In the genomic region with DNA sequence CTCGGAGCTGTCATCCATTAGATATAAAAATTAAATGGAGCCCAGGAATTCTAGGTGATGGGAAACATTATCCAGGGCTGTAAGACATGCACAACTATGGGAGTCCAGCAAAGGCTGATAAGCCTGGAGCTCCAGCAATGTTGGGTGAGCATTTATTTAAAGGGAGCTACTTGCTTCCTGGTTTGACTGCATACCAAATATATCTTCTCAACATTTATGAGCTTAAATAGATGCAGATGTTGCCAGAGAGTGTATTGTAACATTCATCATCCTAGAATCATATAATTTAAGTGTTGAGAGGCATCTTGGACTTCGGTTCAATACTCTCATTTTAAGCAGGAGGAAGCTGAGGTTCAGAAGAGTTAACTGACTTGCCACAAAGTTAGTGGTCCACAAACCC, we compare ENCODE assay signal across 27 cellular contexts. TPM values are rescaled to one million over a fixed set of nuclear protein-coding genes. Genes with fewer than 3 reads are reported as not detected.
DNase-seq lines count a peak whose midpoint lies in the region; ATAC-seq and TF ChIP-seq lines count a peak whose summit lies in the region.
"Had no signal": no experiment of that assay in that cellular context is flagged by ENCODE, and none has a peak within 500 bp of the region (broad histone marks: within the 10 kb centered on the region; RNA-seq: fewer than 3 reads in every experiment).

No MANE protein-coding gene starts in this region.

- no peaks in the 10 kb centered on the region for H3K36me3 Mint-ChIP-seq in neural progenitor cell
- H3K36me3 Mint-ChIP-seq: activated naive CD8-positive, alpha-beta T cell; IgD-negative memory B cell; natural killer cell treated with Interleukin-12 subunit alpha and Interleukin-12 subunit beta and Interleukin-15 and Interleukin-18, amount 100 ng/mL, for 72 hours; WTC11 had no signal

- H3K4me2 ChIP-seq in neural progenitor cell (no peak overlapping the region), PC-9 (no peak overlapping the region)
- H3K4me2 ChIP-seq: BLaER1 had no signal

- no peaks in the 10 kb centered on the region for H3K9me3 Mint-ChIP-seq in neural progenitor cell
- H3K9me3 Mint-ChIP-seq: activated CD4-positive, alpha-beta T cell treated with anti-CD3 and anti-CD28 coated beads, Interleukin-2, amount 10 ng/mL, durations not matched to agents 7 days and 5 days; IgD-negative memory B cell; natural killer cell treated with Interleukin-12 subunit alpha and Interleukin-12 subunit beta and Interleukin-15 and Interleukin-18, amount 100 ng/mL, for 72 hours; stimulated activated naive CD8-positive, alpha-beta T cell treated with anti-CD3 and anti-CD28 coated beads, Interleukin-15, amount 100 ng/mL, for 72 hours; WTC11 had no signal

- H3K36me3 ChIP-seq in neural progenitor cell, result no peaks in the 10 kb centered on the region
- no peaks in the 10 kb centered on the region for H3K36me3 ChIP-seq in ovary
- no peaks in the 10 kb centered on the region for H3K36me3 ChIP-seq in PC-9 (ENCODE audit: low read depth)
- H3K36me3 ChIP-seq: BLaER1, pancreas, Peyer's patch, SJCRH30, spleen had no signal

- H2AFZ ChIP-seq in neural progenitor cell (replicated peaks) (peak overlapping the region; percentile 12), PC-9 (no peak overlapping the region)

- no peak overlapping the region for H3K27ac Mint-ChIP-seq in neural progenitor cell
- H3K27ac Mint-ChIP-seq: activated CD4-positive, alpha-beta T cell treated with anti-CD3 and anti-CD28 coated beads, Interleukin-2, amount 10 ng/mL, durations not matched to agents 7 days and 5 days; activated naive CD8-positive, alpha-beta T cell; IgD-negative memory B cell; natural killer cell treated with Interleukin-12 subunit alpha and Interleukin-12 subunit beta and Interleukin-15 and Interleukin-18, amount 100 ng/mL, for 72 hours; stimulated activated naive CD8-positive, alpha-beta T cell treated with anti-CD3 and anti-CD28 coated beads, Interleukin-15, amount 100 ng/mL, for 72 hours; WTC11 had no signal

- H3K4me1 ChIP-seq in neural progenitor cell (no peaks in the 10 kb centered on the region), ovary (ENCODE audit: insufficient read depth) (peaks cover 9% of the 10 kb centered on the region), PC-9 (replicated peaks; ENCODE audit: insufficient read depth) (no peaks in the 10 kb centered on the region)
- H3K4me1 ChIP-seq: BLaER1, Peyer's patch, spleen had no signal

- no peak for TF ChIP-seq POLR2A in ovary (IDR thresholded peaks at IDR 0.05)

- BruUV-seq in PC-9 (replicated peaks; lab: Mats Ljungman, UMichigan), result no TSS peak

- no peaks in the 10 kb centered on the region for H3F3A ChIP-seq in neural progenitor cell (ENCODE audit: low read depth)
- no peaks in the 10 kb centered on the region for H3F3A ChIP-seq in PC-9 (ENCODE audit: insufficient read depth, low read depth)

- H3K9me3 ChIP-seq in neural progenitor cell (ENCODE audit: low read depth) (no peaks in the 10 kb centered on the region), ovary (no peaks in the 10 kb centered on the region), PC-9 (ENCODE audit: insufficient read depth, low read depth) (no peaks in the 10 kb centered on the region)
- H3K9me3 ChIP-seq: BLaER1, pancreas, Peyer's patch, SJCRH30, spleen had no signal

- no peaks in the 10 kb centered on the region for H3K27me3 Mint-ChIP-seq in neural progenitor cell (ENCODE audit: insufficient read depth, low read depth)
- H3K27me3 Mint-ChIP-seq: stimulated activated naive CD8-positive, alpha-beta T cell treated with anti-CD3 and anti-CD28 coated beads, Interleukin-15, amount 100 ng/mL, for 72 hours had no signal

- H4K20me1 ChIP-seq in neural progenitor cell (ENCODE audit: low read depth), result no peaks in the 10 kb centered on the region
- no peaks in the 10 kb centered on the region for H4K20me1 ChIP-seq in PC-9 (ENCODE audit: insufficient read depth)
- H4K20me1 ChIP-seq: BLaER1 had no signal

- POLR2A ChIA-PET in PC-9 (lab: Charles Lee; ENCODE audit: unreplicated experiment), result no interaction called here

- H3K4me3 Mint-ChIP-seq in neural progenitor cell, result no peak overlapping the region
- H3K4me3 Mint-ChIP-seq: activated CD4-positive, alpha-beta T cell treated with anti-CD3 and anti-CD28 coated beads, Interleukin-2, amount 10 ng/mL, durations not matched to agents 7 days and 5 days; activated naive CD8-positive, alpha-beta T cell; IgD-negative memory B cell; natural killer cell treated with Interleukin-12 subunit alpha and Interleukin-12 subunit beta and Interleukin-15 and Interleukin-18, amount 100 ng/mL, for 72 hours; stimulated activated naive CD8-positive, alpha-beta T cell treated with anti-CD3 and anti-CD28 coated beads, Interleukin-15, amount 100 ng/mL, for 72 hours; WTC11 had no signal

- WGBS in ovary, 3 donors, result 64 to 85% (median 65%) methylated on average over 2 of the region's 2 CpGs

- no peaks in the 10 kb centered on the region for H3K9me2 ChIP-seq in PC-9 (ENCODE audit: insufficient read depth)

- intact Hi-C loops in ovary (cut with DNase I) (no loop called here), PC-9 (cut with micrococcal nuclease; ENCODE audit: unreplicated experiment) (no loop called here), Right ventricle myocardium superior (cut with DNase I) (no loop called here)

- no peak overlapping the region for H3K9ac ChIP-seq in neural progenitor cell
- H3K9ac ChIP-seq: BLaER1 had no signal

- H3K4me1 Mint-ChIP-seq in neural progenitor cell, result no peaks in the 10 kb centered on the region
- H3K4me1 Mint-ChIP-seq: IgD-negative memory B cell; stimulated activated naive CD8-positive, alpha-beta T cell treated with anti-CD3 and anti-CD28 coated beads, Interleukin-15, amount 100 ng/mL, for 72 hours; WTC11 had no signal

- DNase-seq in AG20443 (ENCODE audit: low spot score), result peak; percentile 16
- peak; percentile 55 for DNase-seq in HFF-Myc (ENCODE audit: extremely low read depth, low read depth)
- DNase-seq in fibroblast of gingiva (ENCODE audit: low read depth), result peak; percentile 47
- DNase-seq in neural progenitor cell (ENCODE audit: low spot score), result no peak
- DNase-seq in ovary, result no peak
- DNase-seq in hypothalamus (lab: John Stamatoyannopoulos, UW), result no peak
- DNase-seq in PC-9, result no peak
- DNase-seq in Right ventricle myocardium superior, result no peak
- DNase-seq: activated CD4-positive, alpha-beta T cell treated with anti-CD3 and anti-CD28 coated beads, Interleukin-2, amount 10 ng/mL, durations not matched to agents 7 days and 5 days; activated effector memory CD4-positive, alpha-beta T cell treated with anti-CD3 and anti-CD28 coated beads, Interleukin-2, amount 50 U/mL, for 16 hours; activated T-cell treated with anti-CD3 and anti-CD28 coated beads, Interleukin-2, amount 50 U/mL, for 1 hour; anterior cingulate cortex; DMS153; left cardiac atrium; mammary epithelial cell; NCI-H1048; pancreas; Peyer's patch; right cardiac atrium; SJCRH30; spleen; stimulated activated naive CD8-positive, alpha-beta T cell treated with anti-CD3 and anti-CD28 coated beads, Interleukin-15, amount 100 ng/mL, for 72 hours had no signal

- ATAC-seq in Right ventricle myocardium superior (ENCODE audit: poor library complexity), result no peak
- ATAC-seq: left cardiac atrium; natural killer cell treated with Interleukin-12 subunit alpha and Interleukin-12 subunit beta and Interleukin-15 and Interleukin-18, amount 100 ng/mL, for 72 hours; pancreas; right cardiac atrium; stimulated activated naive CD8-positive, alpha-beta T cell treated with anti-CD3 and anti-CD28 coated beads, Interleukin-15, amount 100 ng/mL, for 72 hours; WTC11 had no signal

- no peak for TF ChIP-seq EP300 in ovary (IDR thresholded peaks at IDR 0.05)

- CTCF ChIA-PET in PC-9 (lab: Charles Lee), result no interaction called here

- H3K4me3 ChIP-seq in HFF-Myc (replicated peaks; ENCODE audit: low read depth, low read length) (no peak overlapping the region), neural progenitor cell (no peak overlapping the region), ovary (no peak overlapping the region), PC-9 (no peak overlapping the region)
- H3K4me3 ChIP-seq: BLaER1, pancreas, Peyer's patch, SJCRH30, spleen had no signal

- no peak for TF ChIP-seq CTCF in HFF-Myc (IDR thresholded peaks at IDR 0.05; ENCODE audit: low read depth, low read length, missing control alignments)
- no peak for TF ChIP-seq CTCF in neural progenitor cell (IDR thresholded peaks at IDR 0.05)
- TF ChIP-seq CTCF in ovary (IDR thresholded peaks at IDR 0.05), result no peak
- no peak for TF ChIP-seq CTCF in PC-9 (conservative IDR thresholded peaks at IDR 0.05)

- H3K79me2 ChIP-seq in neural progenitor cell (ENCODE audit: low read depth) (no peaks in the 10 kb centered on the region), PC-9 (ENCODE audit: low read depth) (no peaks in the 10 kb centered on the region)

- H3K27me3 ChIP-seq in neural progenitor cell (no peaks in the 10 kb centered on the region), ovary (no peaks in the 10 kb centered on the region), PC-9 (ENCODE audit: insufficient read depth, low read depth) (no peaks in the 10 kb centered on the region)
- H3K27me3 ChIP-seq: BLaER1, pancreas, Peyer's patch, SJCRH30 had no signal

- H3K27ac ChIP-seq in neural progenitor cell (no peak overlapping the region), ovary (no peak overlapping the region), PC-9 (no peak overlapping the region)
- H3K27ac ChIP-seq: BLaER1, pancreas, Peyer's patch, SJCRH30, spleen had no signal

RNA-seq across cellular contexts. Expression of a gene that starts 12.2 kb away (rescaled TPM):
- total RNA-seq in neural progenitor cell (ENCODE audit: low replicate concordance), result 204 and 1,069 TPM in 2 replicates
- 100 to 1,000 TPM in 4 of 7 donors, 10 to 100 TPM in 3; 82.8 to 510 (median 113) TPM for total RNA-seq in ovary
- 100 to 1,000 TPM in 1 of 2 donors, 10 to 100 TPM in 1; 47.1 to 166 TPM for polyA plus RNA-seq in ovary
- total RNA-seq in PC-9 (2021), result 53.9 and 56.8 TPM in 2 replicates
- 47.1 TPM for total RNA-seq in Right ventricle myocardium superior

Comparison
In these comparisons a context has a peak if more than half of its experiments do, and no peak if none do; other contexts are left out.
1. DNase-seq: peak in AG20443 (single experiment), HFF-Myc (single experiment) and fibroblast of gingiva (single experiment); none in neural progenitor cell (single experiment), ovary (0 of 5), hypothalamus (0 of 51), PC-9 (0 of 2) and Right ventricle myocardium superior (single experiment).